18 cellular contexts compared by ENCODE assay signal in the genomic region with DNA sequence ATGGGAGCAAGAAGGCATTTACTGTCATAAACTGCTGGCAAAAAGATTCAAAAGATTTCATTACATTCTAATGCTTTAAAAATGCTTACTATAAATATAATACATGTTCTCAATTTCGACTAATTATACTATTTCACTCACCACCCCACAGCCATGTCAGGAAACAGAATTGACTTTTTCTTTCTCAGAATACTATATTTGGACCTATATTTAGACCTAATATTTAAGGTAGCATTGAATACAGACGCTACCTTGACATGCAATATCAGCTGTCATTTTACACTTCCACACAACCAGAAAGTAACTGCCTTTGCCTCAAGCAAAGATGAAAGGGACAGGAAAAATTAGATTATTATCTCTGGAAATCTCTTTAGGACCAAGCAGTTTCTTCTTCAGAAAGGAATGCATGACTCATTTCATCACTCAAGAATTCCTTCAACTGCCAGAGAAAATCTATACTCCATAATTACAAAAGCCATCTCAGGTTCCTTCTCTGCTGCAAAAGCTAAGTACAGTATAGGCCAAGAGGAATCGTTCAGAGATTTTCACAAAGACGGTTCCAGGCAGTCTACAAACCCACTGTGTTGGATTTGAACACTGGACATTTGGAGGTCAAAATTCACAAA. TPM values are rescaled to one million over a fixed set of nuclear protein-coding genes. Genes with fewer than 3 reads are reported as not detected.
DNase-seq lines count a peak whose midpoint lies in the region; ATAC-seq lines count a peak whose summit lies in the region.
"Had no signal": no experiment of that assay in that cellular context is flagged by ENCODE, and none has a peak within 500 bp of the region (broad histone marks: within the 10 kb centered on the region; RNA-seq: fewer than 3 reads in every experiment).

No MANE protein-coding gene starts in this region.

- DNase-seq in HT1080 (ENCODE audit: low read depth): peak; percentile 36
- peak; percentile 75 for DNase-seq in RPMI7951 (ENCODE audit: low read depth)
- peak; percentile 33 for DNase-seq in putamen (ENCODE audit: low spot score)
- no peak for DNase-seq in hepatic stellate cell (ENCODE audit: low spot score)
- no peak for DNase-seq in NCI-H2107 (lab: John Stamatoyannopoulos, UW)
- DNase-seq: CD8-positive, alpha-beta memory T cell; HCEC 1CT; NCI-H1105 treated with DMSO at 0.1 percent for 48 hours; NCI-H1930; NCI-H345; NCI-H526 treated with DMSO at 0.1 percent for 48 hours; NK-92 treated with Interleukin-12 subunit alpha and Interleukin-12 subunit beta, amount 100 ng/mL, for 24 hours; PC-9; SHP77 had no signal

- peak; percentile 51 for ATAC-seq in GM18498 (IDR thresholded peaks at IDR 0.05; ENCODE audit: unreplicated experiment)
- ATAC-seq in HG03378 (IDR thresholded peaks at IDR 0.05; ENCODE audit: unreplicated experiment): no peak
- ATAC-seq: HepG2 had no signal

RNA-seq across cellular contexts. Expression of gene UBE2QL1, which starts 11.8 kb away (rescaled TPM):
- not detected in 2 replicates for total RNA-seq in HT1080 (2014; rRNA removed; shearing (Covaris generic))
- 0.01 and 0.26 TPM in 2 replicates for polyA plus RNA-seq in HT1080 (2015; cell fraction: cytosol; rRNA removed)
- polyA plus RNA-seq in HT1080 (2015; cell fraction: nucleus; rRNA removed): not detected in 2 replicates
- 0.24 and 0.49 TPM in 2 replicates for total RNA-seq in RPMI7951 (2014; rRNA removed; shearing (Covaris generic))
- total RNA-seq: CD8-positive, alpha-beta memory T cell; HepG2; PC-9 had no signal
- polyA plus RNA-seq: AG04450; CD8-positive, alpha-beta memory T cell; HepG2 had no signal

RNA-seq across cellular contexts. Expression of gene MED10, which starts 58.5 kb away (rescaled TPM):
- 24.3 and 40.2 TPM in 2 replicates for total RNA-seq in HT1080 (2014; rRNA removed; shearing (Covaris generic))
- polyA plus RNA-seq in HT1080 (2015; cell fraction: cytosol; rRNA removed): 62.7 and 80.2 TPM in 2 replicates
- polyA plus RNA-seq in HT1080 (2015; cell fraction: nucleus; rRNA removed): 89.6 and 101 TPM in 2 replicates
- 10.5 and 16.8 TPM in 2 replicates for total RNA-seq in RPMI7951 (2014; rRNA removed; shearing (Covaris generic))

Comparison
In these comparisons a context has a peak if more than half of its experiments do, and no peak if none do; other contexts are left out.
1. DNase-seq: peak in HT1080 (single experiment), RPMI7951 (single experiment) and putamen (single experiment); none in hepatic stellate cell (single experiment) and NCI-H2107 (single experiment).